10 cellular contexts compared by ENCODE assay signal in genomic region chr1:197915217-197915616, GRCh38. TPM values are rescaled to one million over a fixed set of nuclear protein-coding genes. Genes with fewer than 3 reads are reported as not detected.
DNase-seq lines count a peak whose midpoint lies in the region; ATAC-seq, FAIRE-seq and TF ChIP-seq lines count a peak whose summit lies in the region.
"Had no signal": no experiment of that assay in that cellular context is flagged by ENCODE, and none has a peak within 500 bp of the region (broad histone marks: within the 10 kb centered on the region; RNA-seq: fewer than 3 reads in every experiment).

No MANE protein-coding gene starts in this region.

- peak overlapping the region; percentile 67 for H3K4me3 ChIP-seq in Loucy (ENCODE audit: low read length, poor library complexity, severe bottlenecking)
- no peak overlapping the region for H3K4me3 ChIP-seq in K562

- H3K36me3 Mint-ChIP-seq in activated naive CD4-positive, alpha-beta T cell treated with anti-CD3 and anti-CD28 coated beads, Interleukin-2, amount 50 U/mL, for 24 hours: peaks cover 2% of the 10 kb centered on the region
- H3K36me3 Mint-ChIP-seq in stimulated activated naive B cell treated with anti-CD40 and anti-IgM and Interleukin-4, amounts not matched to agents 10 μg/mL and 1 μg/mL and 100 μg/mL, for 72 hours: peaks cover 3 to 7% of the 10 kb centered on the region in 2 donors

- CTCF ChIA-PET in K562 (lab: Yijun Ruan, JAX; ENCODE audit: low intra/inter-chr PET ratio): no interaction called here

- peak overlapping the region; percentile 11 for H3K4me3 Mint-ChIP-seq in activated naive CD4-positive, alpha-beta T cell treated with anti-CD3 and anti-CD28 coated beads, Interleukin-2, amount 50 U/mL, for 24 hours
- peak overlapping the region; percentile 67 to 80 for H3K4me3 Mint-ChIP-seq in stimulated activated naive B cell treated with anti-CD40 and anti-IgM and Interleukin-4, amounts not matched to agents 10 μg/mL and 1 μg/mL and 100 μg/mL, for 72 hours

- no peaks in the 10 kb centered on the region for H3K9me3 Mint-ChIP-seq in activated naive CD4-positive, alpha-beta T cell treated with anti-CD3 and anti-CD28 coated beads, Interleukin-2, amount 50 U/mL, for 24 hours
- no peaks in the 10 kb centered on the region for H3K9me3 Mint-ChIP-seq in stimulated activated naive B cell treated with anti-CD40 and anti-IgM and Interleukin-4, amounts not matched to agents 10 μg/mL and 1 μg/mL and 100 μg/mL, for 72 hours

- H3K9me2 ChIP-seq in Loucy (replicated peaks; ENCODE audit: low read depth, low read length): no peaks in the 10 kb centered on the region

- H3K4me2 ChIP-seq in Loucy (ENCODE audit: low read depth, low read length, poor library complexity, severe bottlenecking) (peak overlapping the region; percentile 55), K562 (ENCODE audit: insufficient read depth, low read length) (peak overlapping the region; percentile 36; the same call in 1 of the 2 replicates)

- no peak overlapping the region for H3K27ac Mint-ChIP-seq in activated naive CD4-positive, alpha-beta T cell treated with anti-CD3 and anti-CD28 coated beads, Interleukin-2, amount 50 U/mL, for 24 hours
- H3K27ac Mint-ChIP-seq in stimulated activated naive B cell treated with anti-CD40 and anti-IgM and Interleukin-4, amounts not matched to agents 10 μg/mL and 1 μg/mL and 100 μg/mL, for 72 hours: no peak overlapping the region

- H3K79me2 ChIP-seq in Loucy (ENCODE audit: insufficient read depth, low read length) (no peaks in the 10 kb centered on the region), K562 (ENCODE audit: control insufficient read depth, insufficient read depth, low read length) (no peaks in the 10 kb centered on the region)

- intact Hi-C loops in K562 (cut with micrococcal nuclease): loop anchor here (5.0 kb wide), 1 partner anchor 513 kb away; no protein-coding TSS in a partner anchor

- ATAC-seq in K562 (no peak), GM19324 (IDR thresholded peaks at IDR 0.05; ENCODE audit: low FRiP score, unreplicated experiment) (no peak), GM21786 (IDR thresholded peaks at IDR 0.05; ENCODE audit: unreplicated experiment) (no peak)
- no peak for ATAC-seq in stimulated activated naive B cell treated with anti-CD40 and anti-IgM and Interleukin-4, amounts not matched to agents 10 μg/mL and 1 μg/mL and 100 μg/mL, for 72 hours (replicated peaks)

- TF ChIP-seq CTCF in Loucy (conservative IDR thresholded peaks at IDR 0.05; ENCODE audit: low read length) (no peak), K562 (IDR thresholded peaks at IDR 0.05 in 2 of 3, conservative IDR thresholded peaks at IDR 0.05 in 1 of 3; ENCODE audit: insufficient read depth in 2 of 3, low read depth in 1 of 3, low read length in 3 of 3) (no peak)

- no TSS peak for BruUV-seq in K562 (replicated peaks; lab: Mats Ljungman, UMichigan)

- POLR2A ChIA-PET in K562 (lab: Yijun Ruan, JAX): interaction anchor here (0.7 to 2.4 kb wide), 7 partner anchors 10 to 151 kb away, joined by 3 to 13 read pairs (median 3); partner anchors contain the start of gene C1orf53

- H3K36me3 ChIP-seq in Loucy (ENCODE audit: insufficient read depth, low read length): no peaks in the 10 kb centered on the region
- H3K36me3 ChIP-seq in K562 (ENCODE audit: control insufficient read depth, insufficient read depth, low read length): no peaks in the 10 kb centered on the region

- H3K9me1 ChIP-seq in K562 (ENCODE audit: control insufficient read depth, insufficient read depth, low read length): no peaks in the 10 kb centered on the region

- H3K9ac ChIP-seq in Loucy (ENCODE audit: low read depth, low read length, poor library complexity, severe bottlenecking) (no peak overlapping the region), K562 (ENCODE audit: insufficient read depth in 1 of 2, low read depth in 2 of 2, low read length in 2 of 2) (no peak overlapping the region)

- H2AFZ ChIP-seq in Loucy (ENCODE audit: low read length): peak overlapping the region; percentile 97
- peak overlapping the region; percentile 54 for H2AFZ ChIP-seq in K562 (ENCODE audit: low read depth, low read length)

- H3K4me1 ChIP-seq in Loucy (ENCODE audit: insufficient read depth, low read length, poor library complexity, severe bottlenecking) (peaks cover 12% of the 10 kb centered on the region), K562 (replicated peaks in 1 of 2; ENCODE audit: control insufficient read depth in 2 of 2, insufficient read depth in 2 of 2, low read length in 2 of 2) (peaks cover 10 to 44% of the 10 kb centered on the region in 2 experiments; a peak in 4 of 5 replicates)

- TF ChIP-seq POLR2A in K562 (conservative IDR thresholded peaks at IDR 0.05): no peak

- no peak for DNase-seq in activated naive CD4-positive, alpha-beta T cell treated with anti-CD3 and anti-CD28 coated beads, Interleukin-2, amount 50 U/mL, for 16 hours
- DNase-seq in K562 (ENCODE audit: extremely low read depth in 1 of 4, low spot score in 3 of 4): no peak
- no peak for DNase-seq in stimulated activated naive B cell treated with anti-CD40 and anti-IgM and Interleukin-4, amounts not matched to agents 10 μg/mL and 1 μg/mL and 100 μg/mL, for 72 hours
- DNase-seq in stimulated activated CD4-positive, alpha-beta T cell treated with anti-CD3 and anti-CD28 coated beads, Interleukin-4, amount 100 ng/mL, for 24 hours: no peak

- no peak overlapping the region for H3K27ac ChIP-seq in K562 (ENCODE audit: extremely low read depth, low read depth, low read length)

- TF ChIP-seq RAD21 in K562 (CRISPR knock-in tag; conservative IDR thresholded peaks at IDR 0.05 in 1 of 2, IDR thresholded peaks at IDR 0.05 in 1 of 2): no peak

- in situ Hi-C loops in K562 (cut with MboI): no loop called here

- peaks cover 72% of the 10 kb centered on the region for H3K27me3 Mint-ChIP-seq in activated naive CD4-positive, alpha-beta T cell treated with anti-CD3 and anti-CD28 coated beads, Interleukin-2, amount 50 U/mL, for 24 hours
- peaks cover 97 to 100% of the 10 kb centered on the region in 2 donors for H3K27me3 Mint-ChIP-seq in stimulated activated naive B cell treated with anti-CD40 and anti-IgM and Interleukin-4, amounts not matched to agents 10 μg/mL and 1 μg/mL and 100 μg/mL, for 72 hours

- FAIRE-seq in K562 (lab: Jason Lieb, UNC): no peak

- H3K9me3 ChIP-seq in Loucy (ENCODE audit: insufficient read depth, low read depth, low read length) (no peaks in the 10 kb centered on the region), K562 (replicated peaks; ENCODE audit: control insufficient read depth, insufficient read depth, low read depth, low read length) (no peaks in the 10 kb centered on the region)

- WGBS in K562 (ENCODE audit: insufficient coverage, low coverage, missing lambda C conversion rate): 0% methylated on average over 2 of the region's 2 CpGs

- no peaks in the 10 kb centered on the region for H4K20me1 ChIP-seq in Loucy (ENCODE audit: insufficient read depth, low read length, poor library complexity, severe bottlenecking)
- H4K20me1 ChIP-seq in K562 (replicated peaks; ENCODE audit: control insufficient read depth, insufficient read depth, low read length): no peaks in the 10 kb centered on the region

- TF ChIP-seq EP300 in K562 (IDR thresholded peaks at IDR 0.05; ENCODE audit: low read length): no peak

- H3K27me3 ChIP-seq in Loucy (ENCODE audit: insufficient read depth, low read length, poor library complexity, severe bottlenecking) (no peaks in the 10 kb centered on the region), K562 (ENCODE audit: control insufficient read depth in 2 of 2, insufficient read depth in 2 of 2, low read length in 2 of 2) (peaks cover 76 to 98% of the 10 kb centered on the region in 2 experiments)

- peaks cover 81% of the 10 kb centered on the region for H3K4me1 Mint-ChIP-seq in activated naive CD4-positive, alpha-beta T cell treated with anti-CD3 and anti-CD28 coated beads, Interleukin-2, amount 50 U/mL, for 24 hours
- peaks cover 77 to 94% of the 10 kb centered on the region in 2 donors for H3K4me1 Mint-ChIP-seq in stimulated activated naive B cell treated with anti-CD40 and anti-IgM and Interleukin-4, amounts not matched to agents 10 μg/mL and 1 μg/mL and 100 μg/mL, for 72 hours

- H3F3A ChIP-seq in Loucy (ENCODE audit: low read depth): no peaks in the 10 kb centered on the region

TF ChIP-seq in K562, 482 proteins besides CTCF, POLR2A, EP300 and RAD21 (continues in another document):
- TF ChIP-seq HIVEP1 (CRISPR knock-in tag; IDR thresholded peaks at IDR 0.05): no peak

RNA-seq across cellular contexts. Expression of gene LHX9, which starts 2.0 kb away (rescaled TPM):
- not detected in 2 replicates for total RNA-seq in K562 (2011; cell fraction: chromatin; rRNA removed; ENCODE audit: low replicate concordance)
- total RNA-seq in K562 (2011; cell fraction: nucleolus; rRNA removed): not detected in 2 replicates
- total RNA-seq in K562 (2011; cell fraction: nucleoplasm; rRNA removed): not detected in 2 replicates
- total RNA-seq in K562 (2014; rRNA removed) (not detected in 2 replicates), K562 (2014; rRNA removed; fragmentation: Illumina TruSeq; extraction: Trizol) (not detected in 2 replicates), K562 (2015; rRNA removed; fragmentation: Illumina TruSeq; extraction: Trizol) (0.04 TPM in 1 of 2 replicates, not detected in the other), K562 (2021) (not detected in 2 replicates)
- polyA plus RNA-seq in K562 (2011; rRNA removed) (not detected in 2 replicates), K562 (2014; fragmentation: Illumina TruSeq; extraction: Trizol) (not detected in 2 replicates), K562 (2014; fragmentation: Nextera tagmentation; extraction: Ambion mirVana) (under 1 TPM; 0.03 TPM), K562 (2014; rRNA removed) (0.21 TPM in 1 of 2 replicates, not detected in the other)
- not detected in 2 replicates for polyA plus RNA-seq in K562 (2011; cell fraction: cytosol; rRNA removed)
- not detected in 2 replicates for polyA plus RNA-seq in K562 (2011; cell fraction: nucleus; rRNA removed)
- 0.04 and 0.37 TPM in 2 replicates for polyA plus RNA-seq in K562 (2012)
- not detected in 2 replicates for polyA minus RNA-seq in K562 (2011; rRNA and poly(A)+ RNA removed)
- not detected in 2 replicates for polyA minus RNA-seq in K562 (2011; cell fraction: cytosol; rRNA and poly(A)+ RNA removed)
- not detected in 2 replicates for polyA minus RNA-seq in K562 (2011; cell fraction: nucleus; rRNA and poly(A)+ RNA removed)
- total RNA-seq: mesenteric fat pad had no signal
- polyA plus RNA-seq: urinary bladder had no signal

RNA-seq across cellular contexts. Expression of gene C1orf53, which starts 12.8 kb away (rescaled TPM):
- total RNA-seq in K562 (2011; cell fraction: chromatin; rRNA removed; ENCODE audit: low replicate concordance): not detected in 2 replicates
- total RNA-seq in K562 (2011; cell fraction: nucleolus; rRNA removed): not detected in 2 replicates
- not detected in 2 replicates for total RNA-seq in K562 (2011; cell fraction: nucleoplasm; rRNA removed)
- 0.45 and 3.1 TPM in 2 replicates for total RNA-seq in K562 (2014; rRNA removed)
- 0.73 and 1.6 TPM in 2 replicates for total RNA-seq in K562 (2014; rRNA removed; fragmentation: Illumina TruSeq; extraction: Trizol)
- 3.0 and 3.2 TPM in 2 replicates for total RNA-seq in K562 (2015; rRNA removed; fragmentation: Illumina TruSeq; extraction: Trizol)
- 1.5 and 1.9 TPM in 2 replicates for total RNA-seq in K562 (2021)
- polyA plus RNA-seq in K562 (2011; rRNA removed): 0.65 and 2.3 TPM in 2 replicates
- polyA plus RNA-seq in K562 (2011; cell fraction: cytosol; rRNA removed): 0.81 and 1.6 TPM in 2 replicates
- not detected in 2 replicates for polyA plus RNA-seq in K562 (2011; cell fraction: nucleus; rRNA removed)
- polyA plus RNA-seq in K562 (2012): 3.0 and 5.0 TPM in 2 replicates
- polyA plus RNA-seq in K562 (2014; fragmentation: Illumina TruSeq; extraction: Trizol): 0.31 and 0.96 TPM in 2 replicates
- 1 to 10 TPM; 1.8 to 2.5 TPM for polyA plus RNA-seq in K562 (2014; fragmentation: Nextera tagmentation; extraction: Ambion mirVana)
- polyA plus RNA-seq in K562 (2014; rRNA removed): 3.2 and 5.8 TPM in 2 replicates
- 1.1 TPM in 1 of 2 replicates, not detected in the other for polyA minus RNA-seq in K562 (2011; rRNA and poly(A)+ RNA removed)
- polyA minus RNA-seq in K562 (2011; cell fraction: cytosol; rRNA and poly(A)+ RNA removed): not detected in 2 replicates
- not detected in 2 replicates for polyA minus RNA-seq in K562 (2011; cell fraction: nucleus; rRNA and poly(A)+ RNA removed)
